In the genomic region with DNA sequence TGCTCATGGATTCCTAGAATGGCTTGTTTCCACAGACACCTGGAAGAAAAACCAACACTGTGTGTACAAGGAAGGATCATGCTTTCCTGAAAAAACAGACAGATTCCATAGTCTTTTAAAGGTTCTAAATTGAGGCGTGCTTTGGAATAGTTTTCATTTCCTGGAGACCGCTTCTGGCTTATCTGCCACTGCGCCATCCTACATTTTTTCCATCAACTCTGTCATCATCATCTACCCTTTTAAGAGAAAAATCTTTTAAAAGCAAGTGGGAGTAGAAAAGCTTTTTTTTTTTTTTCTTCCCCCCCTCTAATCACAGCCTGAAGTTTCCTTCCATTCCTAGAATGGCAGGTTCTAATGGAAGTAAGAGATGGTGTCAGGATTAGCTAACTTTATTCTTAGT, we compare ENCODE assay signal across 31 cellular contexts.
"Had no signal": no experiment of that assay in that cellular context is flagged by ENCODE, and none has a peak within 500 bp of the region (broad histone marks: within the 10 kb centered on the region; RNA-seq: fewer than 3 reads in every experiment).

No MANE protein-coding gene starts in this region.

- H3K4me3 Mint-ChIP-seq: activated CD4-positive, alpha-beta memory T cell treated with anti-CD3 and anti-CD28 coated beads, Interleukin-2, amount 10 ng/mL, durations not matched to agents 7 days and 5 days; activated CD8-positive, alpha-beta memory T cell treated with anti-CD3 and anti-CD28 coated beads, Interleukin-2, amount 10 ng/mL, durations not matched to agents 7 days and 5 days; activated naive CD4-positive, alpha-beta T cell treated with anti-CD3 and anti-CD28 coated beads, Interleukin-2, amount 50 U/mL, for 24 hours; T-helper 1 cell treated with Interleukin-12 subunit alpha and Interleukin-12 subunit beta and Interleukin-4 antibody, amounts not matched to agents 30 μg/mL and 1 μg/mL, for 36 hours; T-helper 2 cell treated with Interferon-gamma antibody and Interleukin-4, amounts not matched to agents 5 μg/mL and 100 μg/mL, for 36 hours; WTC11 had no signal

- DNase-seq: activated CD4-positive, alpha-beta memory T cell treated with anti-CD3 and anti-CD28 coated beads, Interleukin-2, amount 10 ng/mL, durations not matched to agents 7 days and 5 days; activated CD4-positive, alpha-beta T cell treated with anti-CD3 and anti-CD28 coated beads for 4 hours; activated CD8-positive, alpha-beta memory T cell treated with anti-CD3 and anti-CD28 coated beads for 24 hours; activated CD8-positive, alpha-beta memory T cell treated with anti-CD3 and anti-CD28 coated beads, Interleukin-2, amount 10 ng/mL, durations not matched to agents 7 days and 5 days; activated CD8-positive, alpha-beta memory T cell treated with anti-CD3 and anti-CD28 coated beads, Interleukin-2, amount 50 U/mL, for 48 hours; activated effector memory CD4-positive, alpha-beta T cell treated with Interleukin-2 at 50 U/mL for 16 hours; activated naive CD4-positive, alpha-beta T cell; activated T-cell treated with anti-CD3 and anti-CD28 coated beads, Interleukin-2, amount 50 U/mL, for 48 hours; adrenal gland; Kasumi-1; KG1; MG63; NCI-H1048; NCI-H1105 treated with DMSO at 0.1 percent for 48 hours; NCI-H1436 treated with DMSO at 0.1 percent for 48 hours; NCI-H1694 treated with DMSO at 0.1 percent for 48 hours; NCI-H2029; NCI-H345; NCI-H524 treated with DMSO at 0.1 percent for 48 hours; SHP77 treated with DMSO at 0.1 percent for 48 hours; SK-N-SH had no signal

- H3K4me2 ChIP-seq: SK-N-SH had no signal

- H3K4me1 ChIP-seq: SJSA1 had no signal

- H3K36me3 Mint-ChIP-seq: activated CD8-positive, alpha-beta memory T cell treated with anti-CD3 and anti-CD28 coated beads, Interleukin-2, amount 10 ng/mL, durations not matched to agents 7 days and 5 days; activated naive CD4-positive, alpha-beta T cell treated with anti-CD3 and anti-CD28 coated beads, Interleukin-2, amount 50 U/mL, for 24 hours; brain had no signal

- ATAC-seq: activated CD4-positive, CD25-positive, alpha-beta regulatory T cell treated with anti-CD3 and anti-CD28 coated beads, Interleukin-2, amount 50 U/mL, for 24 hours; activated CD8-positive, alpha-beta memory T cell treated with anti-CD3 and anti-CD28 coated beads, Interleukin-2, amount 10 ng/mL, durations not matched to agents 7 days and 5 days; Panc1; WTC11 had no signal

- H3K27me3 Mint-ChIP-seq: activated naive CD4-positive, alpha-beta T cell treated with anti-CD3 and anti-CD28 coated beads, Interleukin-2, amount 50 U/mL, for 24 hours had no signal

- H3K9me3 ChIP-seq: adrenal gland, MG63, SJSA1, SK-N-SH had no signal

- H3K27me3 ChIP-seq: adrenal gland, MG63, SJSA1 had no signal

- FAIRE-seq: bronchial epithelial cell, TTC549 had no signal

- H3K27ac ChIP-seq: adrenal gland, SJSA1 had no signal

- H3K4me1 Mint-ChIP-seq: activated CD4-positive, alpha-beta memory T cell treated with anti-CD3 and anti-CD28 coated beads, Interleukin-2, amount 10 ng/mL, durations not matched to agents 7 days and 5 days; activated CD8-positive, alpha-beta memory T cell treated with anti-CD3 and anti-CD28 coated beads, Interleukin-2, amount 10 ng/mL, durations not matched to agents 7 days and 5 days; activated naive CD4-positive, alpha-beta T cell treated with anti-CD3 and anti-CD28 coated beads, Interleukin-2, amount 50 U/mL, for 24 hours had no signal

- H3K36me3 ChIP-seq: adrenal gland, SJSA1 had no signal

- H3K9me3 Mint-ChIP-seq: activated CD4-positive, alpha-beta memory T cell treated with anti-CD3 and anti-CD28 coated beads, Interleukin-2, amount 10 ng/mL, durations not matched to agents 7 days and 5 days; activated naive CD4-positive, alpha-beta T cell treated with anti-CD3 and anti-CD28 coated beads, Interleukin-2, amount 50 U/mL, for 24 hours; T-helper 1 cell treated with Interleukin-12 subunit alpha and Interleukin-12 subunit beta and Interleukin-4 antibody, amounts not matched to agents 30 μg/mL and 1 μg/mL, for 36 hours; T-helper 2 cell treated with Interferon-gamma antibody and Interleukin-4, amounts not matched to agents 5 μg/mL and 100 μg/mL, for 36 hours had no signal

- H3K27ac Mint-ChIP-seq: activated CD4-positive, alpha-beta memory T cell treated with anti-CD3 and anti-CD28 coated beads, Interleukin-2, amount 10 ng/mL, durations not matched to agents 7 days and 5 days; activated CD8-positive, alpha-beta memory T cell treated with anti-CD3 and anti-CD28 coated beads, Interleukin-2, amount 10 ng/mL, durations not matched to agents 7 days and 5 days; activated naive CD4-positive, alpha-beta T cell treated with anti-CD3 and anti-CD28 coated beads, Interleukin-2, amount 50 U/mL, for 24 hours; T-helper 1 cell treated with Interleukin-12 subunit alpha and Interleukin-12 subunit beta and Interleukin-4 antibody, amounts not matched to agents 30 μg/mL and 1 μg/mL, for 36 hours; T-helper 2 cell treated with Interferon-gamma antibody and Interleukin-4, amounts not matched to agents 5 μg/mL and 100 μg/mL, for 36 hours; WTC11 had no signal

- H3K4me3 ChIP-seq: adrenal gland, MG63, SJSA1 had no signal

- H3K9ac ChIP-seq: SK-N-SH had no signal
